Comparison of ENCODE assay signal across 21 cellular contexts in the genomic region with DNA sequence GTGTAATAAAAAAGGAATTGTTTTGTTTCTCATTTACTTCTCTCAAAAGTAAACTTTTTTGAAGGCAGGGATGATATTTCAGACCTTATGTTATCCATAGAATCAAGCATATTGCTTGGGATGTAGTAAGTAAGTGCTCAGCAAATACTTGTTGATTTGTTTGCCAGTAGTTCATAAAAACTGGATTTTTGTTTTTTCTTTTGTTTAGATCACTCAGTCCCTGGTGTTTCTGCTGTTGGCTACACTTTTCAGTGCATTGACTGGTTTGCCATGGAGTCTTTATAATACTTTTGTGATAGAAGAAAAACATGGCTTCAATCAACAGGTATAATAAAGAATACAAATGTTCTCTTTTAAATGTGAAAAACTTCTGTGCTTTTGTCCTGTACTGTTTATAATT. TPM values are rescaled to one million over a fixed set of nuclear protein-coding genes. Genes with fewer than 3 reads are reported as not detected.
DNase-seq lines count a peak whose midpoint lies in the region; ATAC-seq and TF ChIP-seq lines count a peak whose summit lies in the region.
"Had no signal": no experiment of that assay in that cellular context is flagged by ENCODE, and none has a peak within 500 bp of the region (broad histone marks: within the 10 kb centered on the region; RNA-seq: fewer than 3 reads in every experiment).

No MANE protein-coding gene starts in this region.

- H3K36me3 ChIP-seq in heart left ventricle (peaks cover 0 to 99% (median 86%) of the 10 kb centered on the region in 9 donors), osteoblast (ENCODE audit: insufficient read depth, low read length) (peaks cover 54% of the 10 kb centered on the region), tibial artery (peaks cover 41 to 44% (median 43%) of the 10 kb centered on the region in 3 donors), A673 (ENCODE audit: insufficient read depth, low read length, poor library complexity, severe bottlenecking) (peaks cover 68% of the 10 kb centered on the region)

- in situ Hi-C loops in GM13977 (cut with MboI; ENCODE audit: low pct_unique_long_range_greater_than_20kb, low sequenced_read_pairs, unreplicated experiment), result no loop called here

- DNase-seq in heart left ventricle, result no peak
- DNase-seq in left cardiac atrium, result no peak
- DNase-seq in epithelial cell of prostate (ENCODE audit: low read depth, low spot score), result no peak
- DNase-seq in osteoblast (ENCODE audit: insufficient read length, low spot score, missing footprints), result no peak
- DNase-seq in tibial artery, result no peak
- no peak for DNase-seq in GM13977 (ENCODE audit: low spot score)
- no peak for DNase-seq in A673 (ENCODE audit: low spot score)
- DNase-seq in kidney tubule cell (ENCODE audit: low spot score), result no peak
- DNase-seq: activated CD4-positive, CD25-positive, alpha-beta regulatory T cell; activated CD8-positive, alpha-beta memory T cell treated with anti-CD3 and anti-CD28 coated beads for 24 hours; activated naive CD8-positive, alpha-beta T cell treated with anti-CD3 and anti-CD28 coated beads, Interleukin-2, amount 50 U/mL, for 24 hours; caudate nucleus; effector CD4-positive, alpha-beta T cell; GF-D8; NCI-H1105 treated with DMSO at 0.1 percent for 48 hours; NCI-H2171; NCI-H69; OCI-M1 had no signal

- H3K4me1 ChIP-seq in heart left ventricle (peaks cover under 1 to 39% (median 15%) of the 10 kb centered on the region in 12 donors), osteoblast (ENCODE audit: insufficient read depth, low read length) (peaks cover 38% of the 10 kb centered on the region), tibial artery (peaks cover 3 to 51% (median 21%) of the 10 kb centered on the region in 4 donors), A673 (ENCODE audit: insufficient read depth, low read length, poor library complexity, severe bottlenecking) (no peaks in the 10 kb centered on the region)
- H3K4me1 ChIP-seq: SJSA1 had no signal

- H3K4me3 ChIP-seq in heart left ventricle (no peak overlapping the region), osteoblast (ENCODE audit: insufficient read depth, low read length) (no peak overlapping the region), tibial artery (no peak overlapping the region), A673 (ENCODE audit: low read depth, low read length, poor library complexity, severe bottlenecking) (no peak overlapping the region)
- H3K4me3 ChIP-seq: SJSA1 had no signal

- H3K27ac ChIP-seq in heart left ventricle (peak overlapping the region; percentile 3 to 88 (median 73)), epithelial cell of prostate (peak overlapping the region; percentile 71), osteoblast (ENCODE audit: low read depth, low read length) (peak overlapping the region; percentile 98), tibial artery (peak overlapping the region; percentile 71 to 77), A673 (ENCODE audit: low read depth, low read length, poor library complexity, severe bottlenecking) (no peak overlapping the region)
- H3K27ac ChIP-seq: SJSA1 had no signal

- peak overlapping the region; percentile 64 for H3K4me2 ChIP-seq in osteoblast (ENCODE audit: insufficient read depth, low read length)

- TF ChIP-seq POLR2A in heart left ventricle (IDR thresholded peaks at IDR 0.05), result no peak

- no peaks in the 10 kb centered on the region for H3K27me3 ChIP-seq in heart left ventricle
- no peaks in the 10 kb centered on the region for H3K27me3 ChIP-seq in osteoblast (ENCODE audit: insufficient read depth, low read length)
- H3K27me3 ChIP-seq in tibial artery, result no peaks in the 10 kb centered on the region
- no peaks in the 10 kb centered on the region for H3K27me3 ChIP-seq in A673 (replicated peaks; ENCODE audit: insufficient read depth, low read depth, low read length, poor library complexity)
- H3K27me3 ChIP-seq: SJSA1 had no signal

- no TSS peak for BruUV-seq in A673 (replicated peaks; lab: Mats Ljungman, UMichigan)

- no peaks in the 10 kb centered on the region for H3K9me3 ChIP-seq in heart left ventricle
- no peaks in the 10 kb centered on the region for H3K9me3 ChIP-seq in osteoblast (ENCODE audit: low read depth, low read length)
- no peaks in the 10 kb centered on the region for H3K9me3 ChIP-seq in tibial artery
- H3K9me3 ChIP-seq in A673 (ENCODE audit: low read depth, low read length, poor library complexity, severe bottlenecking), result no peaks in the 10 kb centered on the region
- H3K9me3 ChIP-seq: SJSA1 had no signal

- H2AFZ ChIP-seq in osteoblast (ENCODE audit: low read length), result no peak overlapping the region

- ATAC-seq in heart left ventricle (no peak), left cardiac atrium (no peak)
- ATAC-seq: activated naive CD8-positive, alpha-beta T cell treated with anti-CD3 and anti-CD28 coated beads, Interleukin-2, amount 50 U/mL, for 24 hours had no signal

- peaks cover 40% of the 10 kb centered on the region for H3K79me2 ChIP-seq in osteoblast (ENCODE audit: insufficient read depth, low read length)

- no peak for TF ChIP-seq CTCF in heart left ventricle (IDR thresholded peaks at IDR 0.05)
- TF ChIP-seq CTCF in osteoblast (IDR thresholded peaks at IDR 0.05; ENCODE audit: extremely low read depth, low read depth, low read length), result no peak
- no peak for TF ChIP-seq CTCF in tibial artery (IDR thresholded peaks at IDR 0.05)
- no peak for TF ChIP-seq CTCF in GM13977 (IDR thresholded peaks at IDR 0.05; ENCODE audit: extremely low read depth, insufficient read depth, missing control alignments)
- TF ChIP-seq CTCF in A673 (conservative IDR thresholded peaks at IDR 0.05; ENCODE audit: low read depth, low read length), result no peak

- H4K20me1 ChIP-seq in osteoblast (ENCODE audit: insufficient read depth, low read length), result peaks cover 9% of the 10 kb centered on the region

- CTCF ChIA-PET in A673 (lab: Charles Lee), result no interaction called here

- intact Hi-C loops in heart left ventricle (cut with DNase I) (no loop called here), left cardiac atrium (cut with DNase I) (no loop called here), tibial artery (cut with DNase I; ENCODE audit: low total_unique reads) (no loop called here), A673 (cut with micrococcal nuclease; ENCODE audit: unreplicated experiment) (no loop called here)

- POLR2A ChIA-PET in A673 (lab: Charles Lee; ENCODE audit: low non-redundant PET), result interaction anchor here (0.7 kb wide), 1 partner anchor 1165 kb away, joined by 13 read pairs; no protein-coding TSS in a partner anchor

RNA-seq across cellular contexts. Expression of a gene that starts 10.2 kb away (rescaled TPM):
- total RNA-seq in heart left ventricle (10 to 100 TPM; 26.6 to 43.4 (median 31.7) TPM), left cardiac atrium (10 to 100 TPM; 33.7 to 42.0 TPM), osteoblast (72.4 and 77.2 TPM in 2 replicates), A673 (2021) (57.5 and 72.1 TPM in 2 replicates)
- polyA plus RNA-seq in heart left ventricle, result 10 to 100 TPM; 20.3 to 45.8 TPM

RNA-seq across cellular contexts. Expression of a gene that starts 20.5 kb away (rescaled TPM):
- total RNA-seq in heart left ventricle, result not detected
- polyA plus RNA-seq in heart left ventricle, result not detected
- total RNA-seq in left cardiac atrium, result not detected
- not detected in 2 replicates for total RNA-seq in osteoblast
- total RNA-seq in A673 (2021), result not detected in 2 replicates
- total RNA-seq: activated T-helper 2 cell treated with anti-CD3 and anti-CD28 coated beads, Interferon-gamma antibody, Interleukin-2, Interleukin-4, amounts not matched to agents 10 μg/mL and 5 μg/mL and 100 μg/mL, durations not matched to agents 14 hours and 24 hours and 36 hours; LHCN-M2; SJSA1 had no signal

RNA-seq across cellular contexts. Expression of a gene that starts 48.9 kb away (rescaled TPM):
- total RNA-seq in heart left ventricle (1 to 10 TPM in 1 of 9 donors, under 1 TPM in 7, not detected in 1; 0.14 to 1.4 (median 0.50) TPM), left cardiac atrium (1 to 10 TPM in 1 of 2 donors, under 1 TPM in 1; 0.53 to 1.2 TPM), osteoblast (0.36 and 0.88 TPM in 2 replicates), A673 (2021) (5.2 and 5.9 TPM in 2 replicates)
- under 1 TPM; 0.26 to 0.91 TPM for polyA plus RNA-seq in heart left ventricle
- total RNA-seq: LHCN-M2 had no signal
